8 cellular contexts compared by ENCODE assay signal in genomic region chr12:103807561-103808238, GRCh38.
"Had no signal": no experiment of that assay in that cellular context is flagged by ENCODE, and none has a peak within 500 bp of the region (broad histone marks: within the 10 kb centered on the region; RNA-seq: fewer than 3 reads in every experiment).

No MANE protein-coding gene starts in this region.

- DNase-seq: activated CD4-positive, CD25-positive, alpha-beta regulatory T cell; amygdala; effector CD4-positive, alpha-beta T cell; ovary; thyroid gland had no signal

- H3K4me3 ChIP-seq: hepatocyte, ovary, thyroid gland had no signal

- H3K27me3 ChIP-seq: hepatocyte, ovary, thyroid gland had no signal

- H3K4me1 ChIP-seq: thyroid gland had no signal

- H2AFZ ChIP-seq: hepatocyte had no signal

- H3K9me3 Mint-ChIP-seq: activated naive CD4-positive, alpha-beta T cell treated with anti-CD3 and anti-CD28 coated beads, Interleukin-2, amount 50 U/mL, for 72 hours; activated T-helper 2 cell treated with anti-CD3 and anti-CD28 coated beads, Interferon-gamma antibody, Interleukin-2, Interleukin-4, amounts not matched to agents 10 μg/mL and 5 μg/mL and 100 μg/mL, durations not matched to agents 14 hours and 24 hours and 36 hours had no signal

- H3K27ac Mint-ChIP-seq: activated T-helper 2 cell treated with anti-CD3 and anti-CD28 coated beads, Interferon-gamma antibody, Interleukin-2, Interleukin-4, amounts not matched to agents 10 μg/mL and 5 μg/mL and 100 μg/mL, durations not matched to agents 14 hours and 24 hours and 36 hours had no signal

- ATAC-seq: activated naive CD4-positive, alpha-beta T cell treated with anti-CD3 and anti-CD28 coated beads, Interleukin-2, amount 50 U/mL, for 72 hours had no signal

- H3K79me2 ChIP-seq: hepatocyte had no signal

- H3K36me3 ChIP-seq: ovary, thyroid gland had no signal

- H3K9me3 ChIP-seq: ovary, thyroid gland had no signal

- H3K27ac ChIP-seq: hepatocyte, ovary, thyroid gland had no signal
